ENCODE assay signal across 17 cellular contexts in genomic region chr17:47973541-47973940, GRCh38. TPM values are rescaled to one million over a fixed set of nuclear protein-coding genes. Genes with fewer than 3 reads are reported as not detected.
"Had no signal": no experiment of that assay in that cellular context is flagged by ENCODE, and none has a peak within 500 bp of the region (broad histone marks: within the 10 kb centered on the region; RNA-seq: fewer than 3 reads in every experiment).

No MANE protein-coding gene starts in this region.

- H3K9me3 ChIP-seq: heart right ventricle, left lung, transverse colon had no signal

- H3K27ac ChIP-seq: coronary artery, heart right ventricle, left lung, transverse colon had no signal

- DNase-seq: activated gamma-delta T cell treated with Interleukin-2 at 50 U/mL for 16 hours; activated T-cell treated with anti-CD3 and anti-CD28 coated beads, Interleukin-2, amount 50 U/mL, for 1 hour; effector CD8-positive, alpha-beta T cell; heart right ventricle; islet precursor cell; left lung; nephron progenitor cell; stimulated activated CD4-positive, alpha-beta T cell treated with anti-CD3 and anti-CD28 coated beads, Interleukin-12 subunit alpha, Interleukin-12 subunit beta, amount 100 ng/mL, for 4 hours; stimulated activated naive CD4-positive, alpha-beta T cell; substantia nigra; transverse colon had no signal

- H3K27me3 ChIP-seq: heart right ventricle, left lung, transverse colon had no signal

- H3K4me3 ChIP-seq: coronary artery, heart right ventricle, left lung, transverse colon had no signal

RNA-seq across cellular contexts. Expression of gene PRR15L, which starts 15.9 kb away (rescaled TPM):
- total RNA-seq: astrocyte, cardiac septum, fibroblast of lung, frontal cortex, heart right ventricle, osteocyte had no signal
- polyA plus RNA-seq: fibroblast of lung, heart right ventricle had no signal
